In genomic region chr5:141838326-141839014, GRCh38 we compare ENCODE assay signal across 1 cellular context.
TF ChIP-seq lines count a peak whose summit lies in the region.

No MANE protein-coding gene starts in this region.

TF ChIP-seq in endothelial cell of umbilical vein, 7 proteins besides CTCF, POLR2A, EP300 and RAD21 (continued from another document):
- TF ChIP-seq POLR2AphosphoS5 (IDR thresholded peaks at IDR 0.05; ENCODE audit: insufficient read depth, low read depth, low read length), result no peak
